Comparison of ENCODE assay signal across 9 cellular contexts in the genomic region with DNA sequence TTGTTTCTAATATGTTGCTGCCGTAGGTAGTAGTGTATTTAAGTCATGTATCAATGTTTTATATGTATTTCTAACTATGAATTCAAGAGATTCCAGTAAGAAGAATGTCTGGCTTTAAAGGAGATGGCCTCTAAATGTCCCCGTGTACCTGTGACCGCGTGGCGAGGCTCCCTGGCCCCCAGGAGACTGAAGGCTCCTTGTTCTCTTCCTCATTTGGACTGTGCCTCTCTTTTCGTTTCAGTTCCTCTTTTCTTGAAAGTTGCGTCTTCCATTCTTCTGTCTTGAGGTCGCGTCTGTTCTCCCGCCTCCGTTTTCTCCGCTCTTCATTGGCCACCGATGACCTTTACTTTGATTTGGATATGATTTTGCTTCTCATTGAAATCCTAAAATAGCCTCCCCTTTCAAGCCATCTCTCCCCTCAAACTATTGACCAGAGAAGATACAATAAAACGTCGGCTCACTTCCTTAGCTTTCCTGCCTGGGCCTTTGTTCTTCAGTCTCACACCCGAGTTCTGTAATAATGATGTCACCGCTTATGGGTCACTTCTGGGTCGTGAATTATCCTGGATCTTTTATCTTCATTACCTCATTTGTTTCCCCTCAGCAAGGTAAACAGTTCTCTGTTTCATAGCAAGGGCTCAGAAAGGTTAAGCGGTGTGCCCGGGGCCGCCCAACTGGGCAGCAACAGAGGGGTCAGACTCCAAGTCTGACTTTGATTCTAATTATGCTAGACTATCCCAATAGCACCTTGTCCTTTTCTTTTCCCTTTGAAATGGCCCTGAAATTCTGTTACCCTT. TPM values are rescaled to one million over a fixed set of nuclear protein-coding genes. Genes with fewer than 3 reads are reported as not detected.
DNase-seq lines count a peak whose midpoint lies in the region; ATAC-seq and TF ChIP-seq lines count a peak whose summit lies in the region.
"Had no signal": no experiment of that assay in that cellular context is flagged by ENCODE, and none has a peak within 500 bp of the region (broad histone marks: within the 10 kb centered on the region; RNA-seq: fewer than 3 reads in every experiment).

No MANE protein-coding gene starts in this region.

- H3K27ac ChIP-seq in ascending aorta = no peak overlapping the region
- H3K27ac ChIP-seq: VCaP had no signal

- no peak for DNase-seq in T-helper 2 cell treated with Interferon-gamma antibody and Interleukin-4, amounts not matched to agents 5 μg/mL and 100 μg/mL, for 36 hours (ENCODE audit: low spot score)
- DNase-seq in T-helper 2 cell (no peak), T-cell (peak in 1 of 34 experiments; percentile 22), ascending aorta (ENCODE audit: low spot score in 2 of 2) (no peak), NCI-H2196 treated with DMSO at 0.1 percent for 48 hours (lab: John Stamatoyannopoulos, UW; ENCODE audit: unreplicated experiment) (no peak), NCI-H1092 (lab: John Stamatoyannopoulos, UW) (no peak)
- DNase-seq in stimulated activated naive B cell treated with anti-CD40 and anti-IgM and Interleukin-4, amounts not matched to agents 10 μg/mL and 1 μg/mL and 100 μg/mL, for 72 hours = peak; percentile 78

- no peak overlapping the region for H3K4me3 ChIP-seq in ascending aorta

- H3K36me3 ChIP-seq in ascending aorta = peaks cover 85 to 100% of the 10 kb centered on the region in 2 donors

- H3K4me3 Mint-ChIP-seq in T-helper 2 cell treated with Interferon-gamma antibody and Interleukin-4, amounts not matched to agents 5 μg/mL and 100 μg/mL, for 36 hours = no peak overlapping the region
- no peak overlapping the region for H3K4me3 Mint-ChIP-seq in T-cell
- H3K4me3 Mint-ChIP-seq in stimulated activated naive B cell treated with anti-CD40 and anti-IgM and Interleukin-4, amounts not matched to agents 10 μg/mL and 1 μg/mL and 100 μg/mL, for 72 hours = peak overlapping the region; percentile 47 to 67

- H3K4me1 ChIP-seq in ascending aorta = no peaks in the 10 kb centered on the region

- no peak for TF ChIP-seq CTCF in ascending aorta (IDR thresholded peaks at IDR 0.05)

- peak; percentile 85 for ATAC-seq in HG03039 (IDR thresholded peaks at IDR 0.05; ENCODE audit: unreplicated experiment)
- peak in 1 of 4 experiments; percentile 12 for ATAC-seq in T-cell (replicated peaks in 1 of 4)
- peak; percentile 93 to 94 for ATAC-seq in stimulated activated naive B cell treated with anti-CD40 and anti-IgM and Interleukin-4, amounts not matched to agents 10 μg/mL and 1 μg/mL and 100 μg/mL, for 72 hours (replicated peaks)

- H3K4me1 Mint-ChIP-seq in T-helper 2 cell treated with Interferon-gamma antibody and Interleukin-4, amounts not matched to agents 5 μg/mL and 100 μg/mL, for 36 hours (ENCODE audit: low read depth) = peaks cover 1% of the 10 kb centered on the region
- peaks cover 0 to 6% (median 0%) of the 10 kb centered on the region in 3 donors for H3K4me1 Mint-ChIP-seq in T-cell
- peaks cover 35 to 66% of the 10 kb centered on the region in 2 donors for H3K4me1 Mint-ChIP-seq in stimulated activated naive B cell treated with anti-CD40 and anti-IgM and Interleukin-4, amounts not matched to agents 10 μg/mL and 1 μg/mL and 100 μg/mL, for 72 hours

- intact Hi-C loops in ascending aorta (cut with DNase I) = no loop called here

- POLR2A ChIA-PET in T-cell (lab: Charles Lee) = interaction anchor here in 1 of 2 donors (0.6 kb wide), 1 partner anchor 10 kb away, joined by 9 read pairs; no protein-coding TSS in a partner anchor

- no peaks in the 10 kb centered on the region for H3K27me3 Mint-ChIP-seq in T-helper 2 cell treated with Interferon-gamma antibody and Interleukin-4, amounts not matched to agents 5 μg/mL and 100 μg/mL, for 36 hours (ENCODE audit: low read depth)
- H3K27me3 Mint-ChIP-seq in T-cell = no peaks in the 10 kb centered on the region
- H3K27me3 Mint-ChIP-seq in stimulated activated naive B cell treated with anti-CD40 and anti-IgM and Interleukin-4, amounts not matched to agents 10 μg/mL and 1 μg/mL and 100 μg/mL, for 72 hours = no peaks in the 10 kb centered on the region

- no peaks in the 10 kb centered on the region for H3K27me3 ChIP-seq in ascending aorta

- peak overlapping the region; percentile 23 for H3K27ac Mint-ChIP-seq in T-helper 2 cell treated with Interferon-gamma antibody and Interleukin-4, amounts not matched to agents 5 μg/mL and 100 μg/mL, for 36 hours
- peak overlapping the region; percentile 6 to 25 for H3K27ac Mint-ChIP-seq in T-cell
- peak overlapping the region; percentile 96 for H3K27ac Mint-ChIP-seq in stimulated activated naive B cell treated with anti-CD40 and anti-IgM and Interleukin-4, amounts not matched to agents 10 μg/mL and 1 μg/mL and 100 μg/mL, for 72 hours

- CTCF ChIA-PET in T-cell (lab: Charles Lee) = no interaction called here

- H3K9me3 ChIP-seq in ascending aorta = no peaks in the 10 kb centered on the region

- no peaks in the 10 kb centered on the region for H3K9me3 Mint-ChIP-seq in T-helper 2 cell treated with Interferon-gamma antibody and Interleukin-4, amounts not matched to agents 5 μg/mL and 100 μg/mL, for 36 hours
- H3K9me3 Mint-ChIP-seq in T-cell = no peaks in the 10 kb centered on the region
- H3K9me3 Mint-ChIP-seq in stimulated activated naive B cell treated with anti-CD40 and anti-IgM and Interleukin-4, amounts not matched to agents 10 μg/mL and 1 μg/mL and 100 μg/mL, for 72 hours = no peaks in the 10 kb centered on the region

- peaks cover 62% of the 10 kb centered on the region for H3K36me3 Mint-ChIP-seq in T-helper 2 cell treated with Interferon-gamma antibody and Interleukin-4, amounts not matched to agents 5 μg/mL and 100 μg/mL, for 36 hours (ENCODE audit: low read depth)
- peaks cover 68% of the 10 kb centered on the region for H3K36me3 Mint-ChIP-seq in T-cell
- peaks cover 67 to 86% of the 10 kb centered on the region in 2 donors for H3K36me3 Mint-ChIP-seq in stimulated activated naive B cell treated with anti-CD40 and anti-IgM and Interleukin-4, amounts not matched to agents 10 μg/mL and 1 μg/mL and 100 μg/mL, for 72 hours

RNA-seq across cellular contexts. Expression of gene WIPI2, which starts 28.7 kb away (rescaled TPM):
- total RNA-seq in T-cell (100 to 1,000 TPM in 2 of 5 donors, 10 to 100 TPM in 3; 84.5 to 108 (median 93.5) TPM), ascending aorta (21.1 TPM)

Comparison
In these comparisons a context has a peak if more than half of its experiments do, and no peak if none do; other contexts are left out.
1. H3K27ac Mint-ChIP-seq: peak in every context shown above with its lines; median percentile 96 in stimulated activated naive B cell treated with anti-CD40 and anti-IgM and Interleukin-4, amounts not matched to agents 10 μg/mL and 1 μg/mL and 100 μg/mL, for 72 hours; 23 in T-helper 2 cell treated with Interferon-gamma antibody and Interleukin-4, amounts not matched to agents 5 μg/mL and 100 μg/mL, for 36 hours; 16 in T-cell.
2. H3K4me3 Mint-ChIP-seq: peak in stimulated activated naive B cell treated with anti-CD40 and anti-IgM and Interleukin-4, amounts not matched to agents 10 μg/mL and 1 μg/mL and 100 μg/mL, for 72 hours (2 of 2); none in T-helper 2 cell treated with Interferon-gamma antibody and Interleukin-4, amounts not matched to agents 5 μg/mL and 100 μg/mL, for 36 hours (single experiment) and T-cell (0 of 3).